Comparison of ENCODE assay signal across 25 cellular contexts in the genomic region with DNA sequence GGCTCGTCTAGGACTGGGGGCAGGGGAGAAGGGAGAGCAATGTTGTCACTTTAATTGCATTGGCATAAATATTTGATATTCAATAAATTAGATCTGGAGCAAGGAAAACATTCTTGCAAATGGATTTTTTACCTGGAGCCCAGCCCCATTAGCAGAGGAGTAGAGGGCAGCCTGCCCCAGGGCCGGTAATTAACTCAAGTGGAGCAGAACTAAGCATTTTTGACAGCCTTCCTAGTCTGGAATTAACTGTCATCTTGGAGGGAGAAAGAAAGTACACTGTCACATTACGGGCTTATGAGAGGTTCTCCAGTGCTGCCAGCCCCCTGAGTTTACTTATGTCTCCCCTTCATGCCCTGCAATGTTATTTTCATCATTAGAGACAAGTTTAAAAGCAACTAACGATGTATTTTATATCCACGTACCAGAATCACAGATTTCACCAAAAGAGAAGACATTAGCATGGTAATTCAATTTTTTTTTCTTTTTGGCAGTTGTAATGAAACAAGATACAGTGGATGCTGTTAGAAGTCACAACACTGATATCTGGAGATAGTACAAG.
DNase-seq lines count a peak whose midpoint lies in the region; ATAC-seq and TF ChIP-seq lines count a peak whose summit lies in the region.
"Had no signal": no experiment of that assay in that cellular context is flagged by ENCODE, and none has a peak within 500 bp of the region (broad histone marks: within the 10 kb centered on the region; RNA-seq: fewer than 3 reads in every experiment).

No MANE protein-coding gene starts in this region.

- TF ChIP-seq POLR2A in upper lobe of left lung (IDR thresholded peaks at IDR 0.05), result no peak
- no peak for TF ChIP-seq POLR2A in uterus (IDR thresholded peaks at IDR 0.05)

- CTCF ChIA-PET in activated CD4-positive, alpha-beta memory T cell treated with anti-CD3 and anti-CD28 coated beads, Interleukin-2, amount 10 ng/mL, durations not matched to agents 7 days and 5 days (lab: Charles Lee), result interaction anchor here (1.1 kb wide), 1 partner anchor 42 kb away, joined by 3 read pairs; no protein-coding TSS in a partner anchor
- CTCF ChIA-PET in activated CD4-positive, alpha-beta memory T cell treated with anti-CD3 and anti-CD28 coated beads for 36 hours (lab: Charles Lee), result no interaction called here

- DNase-seq in activated CD4-positive, alpha-beta memory T cell treated with anti-CD3 and anti-CD28 coated beads, Interleukin-2, amount 10 ng/mL, durations not matched to agents 7 days and 5 days, result no peak
- no peak for DNase-seq in activated CD4-positive, alpha-beta memory T cell treated with anti-CD3 and anti-CD28 coated beads for 36 hours
- DNase-seq in NCI-H69 (lab: John Stamatoyannopoulos, UW) (peak; percentile 1), cerebellar nuclear complex (lab: John Stamatoyannopoulos, UW) (peak; percentile 27 to 49), upper lobe of left lung (no peak), uterus (no peak)
- DNase-seq: activated CD4-positive, alpha-beta T cell treated with anti-CD3 and anti-CD28 coated beads for 4 hours; activated gamma-delta T cell treated with Interleukin-2 at 50 U/mL for 16 hours; activated T-cell treated with anti-CD3 and anti-CD28 coated beads, Interleukin-2, amount 50 U/mL, for 4 hours; erythroblast; natural killer cell; NCI-H146; NCI-H2107; NCI-H524; Peyer's patch; SHP77 treated with DMSO at 0.1 percent for 48 hours; stimulated activated naive B cell treated with anti-CD40 and anti-IgM and Interleukin-4, amounts not matched to agents 10 μg/mL and 1 μg/mL and 100 μg/mL, for 72 hours; SW 1271; WERI-Rb-1 had no signal

- WGBS in upper lobe of left lung, 2 donors, result 70 to 72% methylated on average over 5 of the region's 5 CpGs

- H3K27me3 Mint-ChIP-seq in activated CD4-positive, alpha-beta memory T cell treated with anti-CD3 and anti-CD28 coated beads, Interleukin-2, amount 10 ng/mL, durations not matched to agents 7 days and 5 days, result peaks cover 3% of the 10 kb centered on the region
- peaks cover 6% of the 10 kb centered on the region for H3K27me3 Mint-ChIP-seq in activated CD4-positive, alpha-beta memory T cell treated with anti-CD3 and anti-CD28 coated beads for 36 hours

- POLR2A ChIA-PET in activated CD4-positive, alpha-beta memory T cell treated with anti-CD3 and anti-CD28 coated beads, Interleukin-2, amount 10 ng/mL, durations not matched to agents 7 days and 5 days (lab: Charles Lee), result interaction anchor here (0.9 to 1.6 kb wide), 4 partner anchors 15 to 47 kb away, joined by 3 to 8 read pairs (median 6); no protein-coding TSS in a partner anchor
- POLR2A ChIA-PET in activated CD4-positive, alpha-beta memory T cell treated with anti-CD3 and anti-CD28 coated beads for 36 hours (lab: Charles Lee), result no interaction called here

- intact Hi-C loops in activated CD4-positive, alpha-beta memory T cell treated with anti-CD3 and anti-CD28 coated beads for 36 hours (cut with micrococcal nuclease), result no loop called here
- intact Hi-C loops in uterus (cut with DNase I; ENCODE audit: low total_unique reads), result no loop called here

- peaks cover 26% of the 10 kb centered on the region for H3K4me1 Mint-ChIP-seq in activated CD4-positive, alpha-beta memory T cell treated with anti-CD3 and anti-CD28 coated beads, Interleukin-2, amount 10 ng/mL, durations not matched to agents 7 days and 5 days
- peaks cover 9% of the 10 kb centered on the region for H3K4me1 Mint-ChIP-seq in activated CD4-positive, alpha-beta memory T cell treated with anti-CD3 and anti-CD28 coated beads for 36 hours (ENCODE audit: low read depth)

- H3K27me3 ChIP-seq in upper lobe of left lung, result no peaks in the 10 kb centered on the region
- no peaks in the 10 kb centered on the region for H3K27me3 ChIP-seq in uterus
- H3K27me3 ChIP-seq: Peyer's patch had no signal

- peaks cover 2% of the 10 kb centered on the region for H3K9me3 Mint-ChIP-seq in activated CD4-positive, alpha-beta memory T cell treated with anti-CD3 and anti-CD28 coated beads, Interleukin-2, amount 10 ng/mL, durations not matched to agents 7 days and 5 days
- H3K9me3 Mint-ChIP-seq in activated CD4-positive, alpha-beta memory T cell treated with anti-CD3 and anti-CD28 coated beads for 36 hours, result peaks cover 9% of the 10 kb centered on the region

- no peak overlapping the region for H3K4me3 Mint-ChIP-seq in activated CD4-positive, alpha-beta memory T cell treated with anti-CD3 and anti-CD28 coated beads, Interleukin-2, amount 10 ng/mL, durations not matched to agents 7 days and 5 days
- no peak overlapping the region for H3K4me3 Mint-ChIP-seq in activated CD4-positive, alpha-beta memory T cell treated with anti-CD3 and anti-CD28 coated beads for 36 hours
- H3K4me3 Mint-ChIP-seq: activated T-cell treated with anti-CD3 and anti-CD28 coated beads, Interleukin-2, amount 50 U/mL, for 4 hours; dendritic cell treated with granulocyte-macrophage colony-stimulating factor and Interleukin-4, amounts not matched to agents 40 ng/mL and 50 ng/mL, for 4 days; natural killer cell; stimulated activated naive B cell treated with anti-CD40 and anti-IgM and Interleukin-4, amounts not matched to agents 10 μg/mL and 1 μg/mL and 100 μg/mL, for 72 hours had no signal

- H3K27ac Mint-ChIP-seq in activated CD4-positive, alpha-beta memory T cell treated with anti-CD3 and anti-CD28 coated beads, Interleukin-2, amount 10 ng/mL, durations not matched to agents 7 days and 5 days, result peak overlapping the region; percentile 66
- H3K27ac Mint-ChIP-seq in activated CD4-positive, alpha-beta memory T cell treated with anti-CD3 and anti-CD28 coated beads for 36 hours, result no peak overlapping the region
- H3K27ac Mint-ChIP-seq: dendritic cell treated with granulocyte-macrophage colony-stimulating factor and Interleukin-4, amounts not matched to agents 40 ng/mL and 50 ng/mL, for 4 days; natural killer cell had no signal

- TF ChIP-seq EP300 in upper lobe of left lung (IDR thresholded peaks at IDR 0.05), result no peak

- H3K27ac ChIP-seq in upper lobe of left lung (no peak overlapping the region), uterus (no peak overlapping the region)
- H3K27ac ChIP-seq: Peyer's patch, skin epidermis, suprapubic skin, WERI-Rb-1 had no signal

- H3K4me3 ChIP-seq in upper lobe of left lung, result no peak overlapping the region
- H3K4me3 ChIP-seq in uterus, result no peak overlapping the region
- H3K4me3 ChIP-seq: HAP-1, lung, Peyer's patch, skin epidermis, suprapubic skin had no signal

- no peak for ATAC-seq in upper lobe of left lung (ENCODE audit: low FRiP score in 2 of 2)
- ATAC-seq in GM18517 (IDR thresholded peaks at IDR 0.05; ENCODE audit: unreplicated experiment), result no peak
- ATAC-seq: activated T-cell treated with anti-CD3 and anti-CD28 coated beads, Interleukin-2, amount 50 U/mL, for 4 hours; natural killer cell had no signal

- peaks cover 3% of the 10 kb centered on the region for H3K36me3 Mint-ChIP-seq in activated CD4-positive, alpha-beta memory T cell treated with anti-CD3 and anti-CD28 coated beads, Interleukin-2, amount 10 ng/mL, durations not matched to agents 7 days and 5 days (ENCODE audit: low read depth)
- no peaks in the 10 kb centered on the region for H3K36me3 Mint-ChIP-seq in activated CD4-positive, alpha-beta memory T cell treated with anti-CD3 and anti-CD28 coated beads for 36 hours
- H3K36me3 Mint-ChIP-seq: natural killer cell had no signal

- TF ChIP-seq CTCF in upper lobe of left lung (IDR thresholded peaks at IDR 0.05), result no peak
- no peak for TF ChIP-seq CTCF in uterus (IDR thresholded peaks at IDR 0.05)

- peaks cover 0 to 4% (median 3%) of the 10 kb centered on the region in 4 donors for H3K9me3 ChIP-seq in upper lobe of left lung
- peaks cover 0 to 3% of the 10 kb centered on the region in 2 donors for H3K9me3 ChIP-seq in uterus
- H3K9me3 ChIP-seq: HAP-1, Peyer's patch had no signal

- H3K36me3 ChIP-seq in upper lobe of left lung (no peaks in the 10 kb centered on the region), uterus (no peaks in the 10 kb centered on the region)
- H3K36me3 ChIP-seq: HAP-1, Peyer's patch, suprapubic skin, WERI-Rb-1 had no signal

- H3K4me1 ChIP-seq in upper lobe of left lung (no peaks in the 10 kb centered on the region), uterus (no peaks in the 10 kb centered on the region)
- H3K4me1 ChIP-seq: HAP-1, Peyer's patch, suprapubic skin had no signal

Comparison
In these comparisons a context has a peak if more than half of its experiments do, and no peak if none do; other contexts are left out.
1. DNase-seq: peak in NCI-H69 (single experiment) and cerebellar nuclear complex (2 of 2); none in activated CD4-positive, alpha-beta memory T cell treated with anti-CD3 and anti-CD28 coated beads, Interleukin-2, amount 10 ng/mL, durations not matched to agents 7 days and 5 days (single experiment), activated CD4-positive, alpha-beta memory T cell treated with anti-CD3 and anti-CD28 coated beads for 36 hours (single experiment), upper lobe of left lung (0 of 2) and uterus (0 of 2).